8 cellular contexts compared by ENCODE assay signal in genomic region chr17:41801374-41802062, GRCh38. TPM values are rescaled to one million over a fixed set of nuclear protein-coding genes. Genes with fewer than 3 reads are reported as not detected.
DNase-seq lines count a peak whose midpoint lies in the region; ATAC-seq and TF ChIP-seq lines count a peak whose summit lies in the region.

No MANE protein-coding gene starts in this region.

- peak; percentile 98 for TF ChIP-seq CTCF in DND-41 (IDR thresholded peaks at IDR 0.05; ENCODE audit: borderline replicate concordance, extremely low read depth, low read length, poor library complexity, severe bottlenecking)
- TF ChIP-seq CTCF in MM.1S (IDR thresholded peaks at IDR 0.05; ENCODE audit: low read length) = peak; percentile 97
- peak; percentile 96 for TF ChIP-seq CTCF in SK-N-SH (IDR thresholded peaks at IDR 0.05)
- peak; percentile 94 for TF ChIP-seq CTCF in cardiac muscle cell (IDR thresholded peaks at IDR 0.05; ENCODE audit: low read depth, low read length)
- peak; percentile 98 for TF ChIP-seq CTCF in upper lobe of right lung (IDR thresholded peaks at IDR 0.05)

- POLR2A ChIA-PET in SK-N-SH (lab: Yijun Ruan, JAX) = interaction anchor here (0.7 to 1.6 kb wide), 3 partner anchors 12 to 64 kb away, joined by 3 to 7 read pairs (median 5); partner anchors contain the start of gene JUP

- no peaks in the 10 kb centered on the region for H3K9me3 Mint-ChIP-seq in activated naive CD4-positive, alpha-beta T cell treated with anti-CD3 and anti-CD28 coated beads, Interleukin-2, amount 50 U/mL, for 72 hours

- H2AFZ ChIP-seq in DND-41 (ENCODE audit: low read depth, low read length) (peak overlapping the region; percentile 65), MM.1S (ENCODE audit: low read length) (peak overlapping the region; percentile 42), SK-N-SH (ENCODE audit: low read depth) (no peak overlapping the region)

- H3K36me3 Mint-ChIP-seq in activated naive CD4-positive, alpha-beta T cell treated with anti-CD3 and anti-CD28 coated beads, Interleukin-2, amount 50 U/mL, for 72 hours = no peaks in the 10 kb centered on the region

- no peaks in the 10 kb centered on the region for H3K36me3 ChIP-seq in DND-41 (ENCODE audit: insufficient read depth, low read length)
- no peaks in the 10 kb centered on the region for H3K36me3 ChIP-seq in MM.1S (replicated peaks; ENCODE audit: insufficient read depth, low read length)
- H3K36me3 ChIP-seq in SK-N-SH (replicated peaks in 1 of 2; ENCODE audit: control insufficient read depth in 1 of 2, insufficient read depth in 2 of 2, low read length in 1 of 2) = peaks cover 0 to 5% of the 10 kb centered on the region in 2 experiments
- H3K36me3 ChIP-seq in cardiac muscle cell = peaks cover 8% of the 10 kb centered on the region
- H3K36me3 ChIP-seq in upper lobe of right lung = no peaks in the 10 kb centered on the region

- no peak overlapping the region for H3K27ac ChIP-seq in DND-41 (ENCODE audit: low read length)
- H3K27ac ChIP-seq in MM.1S (ENCODE audit: low read length) = peak overlapping the region; percentile 43; the same call in 1 of the 2 replicates
- no peak overlapping the region for H3K27ac ChIP-seq in SK-N-SH (ENCODE audit: low read depth in 2 of 2, low read length in 1 of 2)
- H3K27ac ChIP-seq in cardiac muscle cell = peak overlapping the region; percentile 13
- H3K27ac ChIP-seq in upper lobe of right lung = peak overlapping the region; percentile 18

- H3K27ac Mint-ChIP-seq in activated naive CD4-positive, alpha-beta T cell treated with anti-CD3 and anti-CD28 coated beads, Interleukin-2, amount 50 U/mL, for 72 hours = no peak overlapping the region

- H3K9ac ChIP-seq in DND-41 (ENCODE audit: low read depth, low read length) (no peak overlapping the region), MM.1S (ENCODE audit: low read length) (no peak overlapping the region), SK-N-SH (no peak overlapping the region)

- DNase-seq in DND-41 (peak; percentile 76), MM.1S (peak; percentile 56), SK-N-SH (peak; percentile 89), cardiac muscle cell (ENCODE audit: low read depth in 1 of 2, low spot score in 1 of 2) (peak; percentile 82 to 88), posterior cingulate gyrus (peak; percentile 57 to 97 (median 84)), upper lobe of right lung (peak; percentile 89)
- DNase-seq in activated naive CD4-positive, alpha-beta T cell treated with anti-CD3 and anti-CD28 coated beads, Interleukin-2, amount 50 U/mL, for 72 hours (ENCODE audit: low spot score in 2 of 2) = peak; percentile 65 to 81

- H4K20me1 ChIP-seq in DND-41 (ENCODE audit: insufficient read depth, low read length) (no peaks in the 10 kb centered on the region), MM.1S (ENCODE audit: insufficient read depth, low read length) (no peaks in the 10 kb centered on the region), SK-N-SH (ENCODE audit: insufficient read depth) (no peaks in the 10 kb centered on the region)

- H3K9me2 ChIP-seq in MM.1S (replicated peaks; ENCODE audit: insufficient read depth, low read length) = no peaks in the 10 kb centered on the region
- H3K9me2 ChIP-seq in SK-N-SH = no peaks in the 10 kb centered on the region

- ATAC-seq in DND-41 (ENCODE audit: insufficient read depth, low read depth) (peak; percentile 91), upper lobe of right lung (peak; percentile 87), GM19351 (IDR thresholded peaks at IDR 0.05; ENCODE audit: unreplicated experiment) (no peak)
- peak; percentile 85 to 92 for ATAC-seq in activated naive CD4-positive, alpha-beta T cell treated with anti-CD3 and anti-CD28 coated beads, Interleukin-2, amount 50 U/mL, for 72 hours

- no peak for TF ChIP-seq EP300 in SK-N-SH (IDR thresholded peaks at IDR 0.05; ENCODE audit: borderline replicate concordance in 1 of 2, low read depth in 1 of 2, low read length in 1 of 2)

- peak overlapping the region; percentile 50 for H3K4me2 ChIP-seq in DND-41 (ENCODE audit: insufficient read depth, low read length)
- H3K4me2 ChIP-seq in MM.1S (ENCODE audit: low read depth, low read length) = peak overlapping the region; percentile 75
- no peak overlapping the region for H3K4me2 ChIP-seq in SK-N-SH

- CTCF ChIA-PET in SK-N-SH (lab: Yijun Ruan, JAX) = interaction anchor here (0.6 to 20.2 kb wide), 52 partner anchors 9 to 165 kb away, joined by 3 to 405 read pairs (median 4); partner anchors contain the start of genes CNP, FKBP10, HAP1 and JUP

- intact Hi-C loops in posterior cingulate gyrus (cut with DNase I) = loop anchor here (1.0 kb wide), 1 partner anchor 63 kb away; no protein-coding TSS in a partner anchor
- intact Hi-C loops in upper lobe of right lung (cut with DNase I) = loop anchor here (2.0 kb wide), 1 partner anchor 63 kb away; no protein-coding TSS in a partner anchor

- H3K79me2 ChIP-seq in DND-41 (ENCODE audit: insufficient read depth, low read length) = no peaks in the 10 kb centered on the region
- H3K79me2 ChIP-seq in MM.1S (ENCODE audit: low read length) = no peaks in the 10 kb centered on the region
- H3K79me2 ChIP-seq in SK-N-SH (ENCODE audit: insufficient read depth) = no peaks in the 10 kb centered on the region

- H3K4me1 ChIP-seq in DND-41 (ENCODE audit: insufficient read depth, low read length) = peaks cover 4% of the 10 kb centered on the region
- H3K4me1 ChIP-seq in MM.1S (ENCODE audit: low read length) = peaks cover 9% of the 10 kb centered on the region
- peaks cover 0 to 6% of the 10 kb centered on the region in 2 experiments; a peak in 1 of 4 replicates for H3K4me1 ChIP-seq in SK-N-SH (ENCODE audit: control insufficient read depth in 1 of 2, insufficient read depth in 2 of 2, low read depth in 1 of 2, low read length in 1 of 2)
- peaks cover 11% of the 10 kb centered on the region for H3K4me1 ChIP-seq in cardiac muscle cell (ENCODE audit: low read depth)
- H3K4me1 ChIP-seq in upper lobe of right lung = peaks cover 10% of the 10 kb centered on the region

- peak; percentile 90 for TF ChIP-seq RAD21 in SK-N-SH (IDR thresholded peaks at IDR 0.05; ENCODE audit: low read length)

- H3K4me3 ChIP-seq in DND-41 (ENCODE audit: low read depth in 1 of 2, low read length in 2 of 2) (no peak overlapping the region), MM.1S (ENCODE audit: low read length) (peak overlapping the region; percentile 19), SK-N-SH (ENCODE audit: low read depth in 2 of 2, low read length in 1 of 2) (peak overlapping the region in 1 of 2 experiments; percentile 43; a peak in 1 of 4 replicates), cardiac muscle cell (no peak overlapping the region), upper lobe of right lung (no peak overlapping the region)

- 38% methylated on average over 6 of the region's 13 CpGs for WGBS in SK-N-SH (ENCODE audit: low lambda C conversion rate)

- H3K9me3 ChIP-seq in DND-41 (ENCODE audit: insufficient read depth, low read length, severe bottlenecking) (no peaks in the 10 kb centered on the region), MM.1S (replicated peaks; ENCODE audit: insufficient read depth, low read length) (no peaks in the 10 kb centered on the region), SK-N-SH (no peaks in the 10 kb centered on the region), cardiac muscle cell (ENCODE audit: low read depth) (no peaks in the 10 kb centered on the region), upper lobe of right lung (no peaks in the 10 kb centered on the region)

- H3F3A ChIP-seq in MM.1S (ENCODE audit: insufficient read depth, low read length) = no peaks in the 10 kb centered on the region
- no peaks in the 10 kb centered on the region for H3F3A ChIP-seq in SK-N-SH (replicated peaks; ENCODE audit: insufficient read depth)

- no peaks in the 10 kb centered on the region for H3K27me3 ChIP-seq in DND-41 (ENCODE audit: insufficient read depth, low read length, poor library complexity)
- H3K27me3 ChIP-seq in MM.1S (replicated peaks; ENCODE audit: insufficient read depth, low read length) = no peaks in the 10 kb centered on the region
- no peaks in the 10 kb centered on the region for H3K27me3 ChIP-seq in SK-N-SH (ENCODE audit: insufficient read depth)
- no peaks in the 10 kb centered on the region for H3K27me3 ChIP-seq in cardiac muscle cell
- no peaks in the 10 kb centered on the region for H3K27me3 ChIP-seq in upper lobe of right lung

RNA-seq across cellular contexts. Expression of gene P3H4, which starts 10.2 kb away (rescaled TPM):
- 55.5 and 88.3 TPM in 2 replicates for polyA plus RNA-seq in SK-N-SH (2012; rRNA removed)
- 48.3 and 54.1 TPM in 2 replicates for polyA plus RNA-seq in SK-N-SH (2012; cell fraction: cytosol; rRNA removed)
- 32.4 and 41.1 TPM in 2 replicates for polyA plus RNA-seq in SK-N-SH (2012; cell fraction: nucleus; rRNA removed)
- 1 to 10 TPM; 1.1 to 1.8 TPM for total RNA-seq in activated naive CD4-positive, alpha-beta T cell treated with anti-CD3 and anti-CD28 coated beads, Interleukin-2, amount 50 U/mL, for 72 hours
- 118 and 153 TPM in 2 replicates for total RNA-seq in cardiac muscle cell
- 137 and 138 TPM in 2 replicates for polyA plus RNA-seq in cardiac muscle cell
- 9.5 TPM for total RNA-seq in upper lobe of right lung

RNA-seq across cellular contexts. Expression of gene FKBP10, which starts 11.3 kb away (rescaled TPM):
- 360 and 377 TPM in 2 replicates for polyA plus RNA-seq in SK-N-SH (2012; rRNA removed)
- polyA plus RNA-seq in SK-N-SH (2012; cell fraction: cytosol; rRNA removed) = 109 and 170 TPM in 2 replicates
- polyA plus RNA-seq in SK-N-SH (2012; cell fraction: nucleus; rRNA removed) = 1,131 and 1,228 TPM in 2 replicates
- under 1 TPM in 1 of 2 donors, not detected in 1; 0.47 TPM for total RNA-seq in activated naive CD4-positive, alpha-beta T cell treated with anti-CD3 and anti-CD28 coated beads, Interleukin-2, amount 50 U/mL, for 72 hours
- total RNA-seq in cardiac muscle cell = 265 and 336 TPM in 2 replicates
- 113 and 165 TPM in 2 replicates for polyA plus RNA-seq in cardiac muscle cell
- total RNA-seq in upper lobe of right lung = 34.5 TPM

RNA-seq across cellular contexts. Expression of gene JUP, which starts 15.0 kb away (rescaled TPM):
- polyA plus RNA-seq in SK-N-SH (2012; rRNA removed) (9.3 and 13.0 TPM in 2 replicates), cardiac muscle cell (160 and 206 TPM in 2 replicates)
- 4.0 and 8.5 TPM in 2 replicates for polyA plus RNA-seq in SK-N-SH (2012; cell fraction: cytosol; rRNA removed)
- 12.3 and 16.4 TPM in 2 replicates for polyA plus RNA-seq in SK-N-SH (2012; cell fraction: nucleus; rRNA removed)
- under 1 TPM; 0.39 to 0.72 TPM for total RNA-seq in activated naive CD4-positive, alpha-beta T cell treated with anti-CD3 and anti-CD28 coated beads, Interleukin-2, amount 50 U/mL, for 72 hours
- total RNA-seq in cardiac muscle cell (296 and 359 TPM in 2 replicates), upper lobe of right lung (109 TPM)

RNA-seq across cellular contexts. Expression of gene NT5C3B, which starts 34.5 kb away (rescaled TPM):
- polyA plus RNA-seq in SK-N-SH (2012; rRNA removed) (87.4 and 98.0 TPM in 2 replicates), cardiac muscle cell (221 and 222 TPM in 2 replicates)
- polyA plus RNA-seq in SK-N-SH (2012; cell fraction: cytosol; rRNA removed) = 105 and 106 TPM in 2 replicates
- polyA plus RNA-seq in SK-N-SH (2012; cell fraction: nucleus; rRNA removed) = 85.1 and 94.9 TPM in 2 replicates
- total RNA-seq in activated naive CD4-positive, alpha-beta T cell treated with anti-CD3 and anti-CD28 coated beads, Interleukin-2, amount 50 U/mL, for 72 hours = 10 to 100 TPM; 52.4 to 62.1 TPM
- total RNA-seq in cardiac muscle cell (164 and 190 TPM in 2 replicates), upper lobe of right lung (36.5 TPM)

RNA-seq across cellular contexts. Expression of gene KLHL10, which starts 36.1 kb away (rescaled TPM):
- polyA plus RNA-seq in SK-N-SH (2012; rRNA removed) (0.02 and 0.03 TPM in 2 replicates), cardiac muscle cell (0.14 TPM in 1 of 2 replicates, not detected in the other)
- polyA plus RNA-seq in SK-N-SH (2012; cell fraction: cytosol; rRNA removed) = 0.04 and 0.05 TPM in 2 replicates
- 0.30 and 0.42 TPM in 2 replicates for polyA plus RNA-seq in SK-N-SH (2012; cell fraction: nucleus; rRNA removed)
- under 1 TPM; 0.12 to 0.14 TPM for total RNA-seq in activated naive CD4-positive, alpha-beta T cell treated with anti-CD3 and anti-CD28 coated beads, Interleukin-2, amount 50 U/mL, for 72 hours
- total RNA-seq in cardiac muscle cell (0.36 TPM in 1 of 2 replicates, not detected in the other), upper lobe of right lung (0.29 TPM)

Comparison
In these comparisons a context has a peak if more than half of its experiments do, and no peak if none do; other contexts are left out.
1. H3K27ac ChIP-seq: peak in MM.1S (single experiment), cardiac muscle cell (single experiment) and upper lobe of right lung (single experiment); none in DND-41 (single experiment) and SK-N-SH (0 of 2).
2. RNA of gene P3H4, which starts 10.2 kb away (total RNA-seq): 118 to 153 TPM in cardiac muscle cell; 9.5 TPM in upper lobe of right lung (single experiment) and 1.1 to 1.8 TPM in activated naive CD4-positive, alpha-beta T cell treated with anti-CD3 and anti-CD28 coated beads, Interleukin-2, amount 50 U/mL, for 72 hours; every median in the first group is over 10 times any median in the second.
3. RNA of gene FKBP10, which starts 11.3 kb away (total RNA-seq): 265 to 336 TPM in cardiac muscle cell and 34.5 TPM in upper lobe of right lung (single experiment); 0.47 TPM in activated naive CD4-positive, alpha-beta T cell treated with anti-CD3 and anti-CD28 coated beads, Interleukin-2, amount 50 U/mL, for 72 hours; every median in the first group is over 10 times any median in the second.
4. RNA of gene JUP, which starts 15.0 kb away (total RNA-seq): 296 to 359 TPM in cardiac muscle cell and 109 TPM in upper lobe of right lung (single experiment); 0.39 to 0.72 TPM in activated naive CD4-positive, alpha-beta T cell treated with anti-CD3 and anti-CD28 coated beads, Interleukin-2, amount 50 U/mL, for 72 hours; every median in the first group is over 10 times any median in the second.
5. Peak in every context shown above with its lines, with median percentiles within 50 percentile points of each other: DNase-seq and CTCF ChIP-seq.